33 cellular contexts compared by ENCODE assay signal in the genomic region with DNA sequence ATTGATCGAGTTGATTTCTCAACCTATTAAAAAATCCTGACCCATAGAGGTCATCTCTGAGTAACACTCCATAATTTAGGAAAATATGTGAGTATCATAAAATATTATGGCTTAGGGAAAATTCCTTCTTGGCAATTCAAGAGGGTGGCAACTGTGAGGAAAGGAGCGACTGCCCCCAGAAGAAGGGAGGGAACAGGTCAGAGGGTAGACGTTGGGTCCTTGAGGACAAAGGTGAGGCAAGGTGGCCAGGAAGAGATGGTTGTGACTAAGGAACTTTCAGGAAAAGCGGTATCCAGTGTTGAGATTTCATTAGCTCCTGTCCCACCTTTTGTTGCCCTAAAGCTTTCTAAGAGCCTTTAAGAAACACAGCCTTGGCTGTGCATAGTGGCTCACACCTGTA. TPM values are rescaled to one million over a fixed set of nuclear protein-coding genes. Genes with fewer than 3 reads are reported as not detected.
"Had no signal": no experiment of that assay in that cellular context is flagged by ENCODE, and none has a peak within 500 bp of the region (broad histone marks: within the 10 kb centered on the region; RNA-seq: fewer than 3 reads in every experiment).

No MANE protein-coding gene starts in this region.

- H3K27me3 Mint-ChIP-seq: activated CD4-positive, alpha-beta T cell treated with anti-CD3 and anti-CD28 coated beads, Interleukin-2, amount 10 ng/mL, durations not matched to agents 7 days and 5 days had no signal

- H3K9me3 Mint-ChIP-seq: activated B cell treated with CpG ODN at 0.5 μM for 24 hours; activated CD4-positive, alpha-beta memory T cell treated with anti-CD3 and anti-CD28 coated beads, Interleukin-2, amount 10 ng/mL, durations not matched to agents 7 days and 5 days; activated CD4-positive, alpha-beta T cell treated with anti-CD3 and anti-CD28 coated beads, Interleukin-2, amount 10 ng/mL, durations not matched to agents 7 days and 5 days; activated naive CD4-positive, alpha-beta T cell treated with anti-CD3 and anti-CD28 coated beads, Interleukin-2, amount 50 U/mL, for 24 hours; activated naive CD8-positive, alpha-beta T cell treated with anti-CD3 and anti-CD28 coated beads, Interleukin-2, amount 10 ng/mL, durations not matched to agents 7 days and 5 days; activated T-helper 2 cell treated with anti-CD3 and anti-CD28 coated beads, Interferon-gamma antibody, Interleukin-2, Interleukin-4, amounts not matched to agents 10 μg/mL and 5 μg/mL and 100 μg/mL, durations not matched to agents 14 hours and 24 hours and 36 hours; T-helper 1 cell treated with Interleukin-12 subunit alpha and Interleukin-12 subunit beta and Interleukin-4 antibody, amounts not matched to agents 30 μg/mL and 1 μg/mL, for 36 hours; T-helper 2 cell treated with Interferon-gamma antibody and Interleukin-4, amounts not matched to agents 5 μg/mL and 100 μg/mL, for 36 hours had no signal

- H3K4me1 Mint-ChIP-seq: activated B cell treated with CpG ODN at 0.5 μM for 24 hours; activated CD4-positive, alpha-beta memory T cell treated with anti-CD3 and anti-CD28 coated beads, Interleukin-2, amount 10 ng/mL, durations not matched to agents 7 days and 5 days; activated naive CD4-positive, alpha-beta T cell treated with anti-CD3 and anti-CD28 coated beads, Interleukin-2, amount 10 ng/mL, durations not matched to agents 7 days and 5 days; activated naive CD4-positive, alpha-beta T cell treated with anti-CD3 and anti-CD28 coated beads, Interleukin-2, amount 50 U/mL, for 24 hours; activated naive CD8-positive, alpha-beta T cell treated with anti-CD3 and anti-CD28 coated beads, Interleukin-2, amount 50 U/mL, for 24 hours; brain had no signal

- H3K4me3 Mint-ChIP-seq: activated B cell treated with CpG ODN at 0.5 μM for 24 hours; activated CD4-positive, alpha-beta memory T cell treated with anti-CD3 and anti-CD28 coated beads, Interleukin-2, amount 10 ng/mL, durations not matched to agents 7 days and 5 days; activated CD4-positive, alpha-beta T cell treated with anti-CD3 and anti-CD28 coated beads, Interleukin-2, amount 10 ng/mL, durations not matched to agents 7 days and 5 days; activated CD8-positive, alpha-beta memory T cell treated with anti-CD3 and anti-CD28 coated beads, Interleukin-2, amount 10 ng/mL, durations not matched to agents 7 days and 5 days; activated CD8-positive, alpha-beta T cell treated with anti-CD3 and anti-CD28 coated beads, Interleukin-2, amount 10 ng/mL, durations not matched to agents 7 days and 5 days; activated naive CD4-positive, alpha-beta T cell treated with anti-CD3 and anti-CD28 coated beads, Interleukin-2, amount 10 ng/mL, durations not matched to agents 7 days and 5 days; activated naive CD4-positive, alpha-beta T cell treated with anti-CD3 and anti-CD28 coated beads, Interleukin-2, amount 50 U/mL, for 24 hours; activated naive CD8-positive, alpha-beta T cell; activated naive CD8-positive, alpha-beta T cell treated with anti-CD3 and anti-CD28 coated beads, Interleukin-2, amount 10 ng/mL, durations not matched to agents 7 days and 5 days; activated naive CD8-positive, alpha-beta T cell treated with anti-CD3 and anti-CD28 coated beads, Interleukin-2, amount 50 U/mL, for 24 hours; activated T-cell treated with anti-CD3 and anti-CD28 coated beads, Interleukin-2, amount 50 U/mL, for 24 hours; brain; T-helper 1 cell treated with Interleukin-12 subunit alpha and Interleukin-12 subunit beta and Interleukin-4 antibody, amounts not matched to agents 30 μg/mL and 1 μg/mL, for 36 hours; T-helper 2 cell treated with Interferon-gamma antibody and Interleukin-4, amounts not matched to agents 5 μg/mL and 100 μg/mL, for 36 hours had no signal

- H3K27me3 ChIP-seq: ascending aorta had no signal

- ATAC-seq: activated CD8-positive, alpha-beta memory T cell treated with anti-CD3 and anti-CD28 coated beads, Interleukin-2, amount 10 ng/mL, durations not matched to agents 7 days and 5 days; activated CD8-positive, alpha-beta T cell treated with anti-CD3 and anti-CD28 coated beads, Interleukin-2, amount 10 ng/mL, durations not matched to agents 7 days and 5 days; activated naive CD8-positive, alpha-beta T cell treated with anti-CD3 and anti-CD28 coated beads, Interleukin-2, amount 50 U/mL, for 24 hours had no signal

- DNase-seq: activated B cell treated with CpG ODN at 0.5 μM for 24 hours; activated CD4-positive, alpha-beta memory T cell treated with anti-CD3 and anti-CD28 coated beads, Interleukin-2, amount 10 ng/mL, durations not matched to agents 7 days and 5 days; activated CD4-positive, alpha-beta T cell treated with anti-CD3 and anti-CD28 coated beads for 4 hours; activated CD4-positive, alpha-beta T cell treated with anti-CD3 and anti-CD28 coated beads, Interleukin-2, amount 10 ng/mL, durations not matched to agents 7 days and 5 days; activated CD4-positive, alpha-beta T cell treated with anti-CD3 and anti-CD28 coated beads, Interleukin-2, amount 50 U/mL, for 48 hours; activated CD4-positive, CD25-positive, alpha-beta regulatory T cell treated with anti-CD3 and anti-CD28 coated beads, Interleukin-2, amount 50 U/mL, for 72 hours; activated CD8-positive, alpha-beta memory T cell treated with anti-CD3 and anti-CD28 coated beads for 24 hours; activated CD8-positive, alpha-beta memory T cell treated with anti-CD3 and anti-CD28 coated beads, Interleukin-2, amount 10 ng/mL, durations not matched to agents 7 days and 5 days; activated CD8-positive, alpha-beta memory T cell treated with anti-CD3 and anti-CD28 coated beads, Interleukin-2, amount 50 U/mL, for 48 hours; activated CD8-positive, alpha-beta T cell treated with anti-CD3 and anti-CD28 coated beads, Interleukin-2, amount 10 ng/mL, durations not matched to agents 7 days and 5 days; activated effector memory CD4-positive, alpha-beta T cell treated with Interleukin-2 at 50 U/mL for 16 hours; activated gamma-delta T cell; activated naive CD4-positive, alpha-beta T cell treated with anti-CD3 and anti-CD28 coated beads, Interleukin-2, amount 10 ng/mL, durations not matched to agents 7 days and 5 days; activated naive CD4-positive, alpha-beta T cell treated with Interleukin-2 at 50 U/mL for 16 hours; activated naive CD8-positive, alpha-beta T cell treated with anti-CD3 and anti-CD28 coated beads, Interleukin-2, amount 10 ng/mL, durations not matched to agents 7 days and 5 days; activated naive CD8-positive, alpha-beta T cell treated with anti-CD3 and anti-CD28 coated beads, Interleukin-2, amount 50 U/mL, for 24 hours; activated T-cell treated with anti-CD3 and anti-CD28 coated beads, Interleukin-2, amount 50 U/mL, for 24 hours; activated T-cell treated with anti-CD3 and anti-CD28 coated beads, Interleukin-2, amount 50 U/mL, for 48 hours; amygdala; anterior cingulate cortex; central memory CD4-positive, alpha-beta T cell; SW 1271; T-helper 1 cell; T-helper 2 cell; T-helper 9 cell had no signal

- H3K27ac ChIP-seq: ascending aorta, VCaP had no signal

- H3K36me3 Mint-ChIP-seq: activated CD8-positive, alpha-beta memory T cell treated with anti-CD3 and anti-CD28 coated beads, Interleukin-2, amount 10 ng/mL, durations not matched to agents 7 days and 5 days; activated naive CD4-positive, alpha-beta T cell treated with anti-CD3 and anti-CD28 coated beads, Interleukin-2, amount 10 ng/mL, durations not matched to agents 7 days and 5 days; activated naive CD4-positive, alpha-beta T cell treated with anti-CD3 and anti-CD28 coated beads, Interleukin-2, amount 50 U/mL, for 24 hours; activated naive CD8-positive, alpha-beta T cell; activated naive CD8-positive, alpha-beta T cell treated with anti-CD3 and anti-CD28 coated beads, Interleukin-2, amount 10 ng/mL, durations not matched to agents 7 days and 5 days; brain had no signal

- H3K4me3 ChIP-seq: ascending aorta had no signal

- H3K27ac Mint-ChIP-seq: activated B cell treated with CpG ODN at 0.5 μM for 24 hours; activated CD4-positive, alpha-beta memory T cell treated with anti-CD3 and anti-CD28 coated beads, Interleukin-2, amount 10 ng/mL, durations not matched to agents 7 days and 5 days; activated CD4-positive, alpha-beta T cell treated with anti-CD3 and anti-CD28 coated beads, Interleukin-2, amount 10 ng/mL, durations not matched to agents 7 days and 5 days; activated CD8-positive, alpha-beta memory T cell treated with anti-CD3 and anti-CD28 coated beads, Interleukin-2, amount 10 ng/mL, durations not matched to agents 7 days and 5 days; activated CD8-positive, alpha-beta T cell treated with anti-CD3 and anti-CD28 coated beads, Interleukin-2, amount 10 ng/mL, durations not matched to agents 7 days and 5 days; activated naive CD4-positive, alpha-beta T cell treated with anti-CD3 and anti-CD28 coated beads, Interleukin-2, amount 10 ng/mL, durations not matched to agents 7 days and 5 days; activated naive CD4-positive, alpha-beta T cell treated with anti-CD3 and anti-CD28 coated beads, Interleukin-2, amount 50 U/mL, for 24 hours; activated naive CD8-positive, alpha-beta T cell; activated naive CD8-positive, alpha-beta T cell treated with anti-CD3 and anti-CD28 coated beads, Interleukin-2, amount 10 ng/mL, durations not matched to agents 7 days and 5 days; activated naive CD8-positive, alpha-beta T cell treated with anti-CD3 and anti-CD28 coated beads, Interleukin-2, amount 50 U/mL, for 24 hours; activated T-cell treated with anti-CD3 and anti-CD28 coated beads, Interleukin-2, amount 50 U/mL, for 24 hours; activated T-helper 2 cell treated with anti-CD3 and anti-CD28 coated beads, Interferon-gamma antibody, Interleukin-2, Interleukin-4, amounts not matched to agents 10 μg/mL and 5 μg/mL and 100 μg/mL, durations not matched to agents 14 hours and 24 hours and 36 hours; T-helper 1 cell treated with Interleukin-12 subunit alpha and Interleukin-12 subunit beta and Interleukin-4 antibody, amounts not matched to agents 30 μg/mL and 1 μg/mL, for 36 hours; T-helper 2 cell treated with Interferon-gamma antibody and Interleukin-4, amounts not matched to agents 5 μg/mL and 100 μg/mL, for 36 hours had no signal

- H3K36me3 ChIP-seq: ascending aorta had no signal

- H3K4me1 ChIP-seq: ascending aorta had no signal

- H3K9me3 ChIP-seq: ascending aorta had no signal

RNA-seq across cellular contexts. Expression of a gene that starts 10.5 kb away (rescaled TPM):
- total RNA-seq: activated B cell treated with CpG ODN at 0.5 μM for 24 hours had no signal
